In the genomic region with DNA sequence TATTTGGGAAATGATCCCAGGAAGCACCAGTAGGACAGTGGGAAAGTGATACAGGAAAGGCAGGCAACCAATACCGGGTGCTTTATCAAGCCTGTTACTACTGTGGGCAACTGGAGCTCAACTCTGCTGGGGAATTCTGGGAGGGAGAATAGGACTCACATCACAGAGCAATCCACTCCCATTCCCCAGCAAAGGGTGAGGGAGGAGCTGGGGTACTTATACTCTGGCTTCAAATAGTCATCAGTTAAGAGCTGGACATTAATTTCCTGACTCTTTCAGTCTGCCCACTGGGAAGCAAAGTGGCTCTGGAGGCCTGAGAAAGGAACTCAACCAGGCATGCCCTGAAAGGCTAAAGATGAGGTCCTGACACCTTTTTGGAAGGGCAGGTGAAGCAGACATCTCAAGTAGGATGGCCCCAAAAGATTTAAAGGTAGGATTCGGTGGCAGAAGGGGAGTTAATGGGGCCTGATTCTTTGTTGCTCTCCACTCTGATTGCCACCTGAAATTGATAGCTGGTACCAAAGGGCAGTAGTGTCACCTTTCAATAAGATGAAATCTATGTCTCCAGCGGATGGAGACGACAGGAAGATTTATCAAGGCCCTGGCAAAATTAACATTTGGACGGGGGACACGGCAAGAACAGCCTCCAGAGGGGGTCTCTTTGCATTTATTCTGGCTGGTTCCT, we compare ENCODE assay signal across 18 cellular contexts. TPM values are rescaled to one million over a fixed set of nuclear protein-coding genes. Genes with fewer than 3 reads are reported as not detected.
DNase-seq lines count a peak whose midpoint lies in the region; ATAC-seq and TF ChIP-seq lines count a peak whose summit lies in the region.
"Had no signal": no experiment of that assay in that cellular context is flagged by ENCODE, and none has a peak within 500 bp of the region (broad histone marks: within the 10 kb centered on the region; RNA-seq: fewer than 3 reads in every experiment).

No MANE protein-coding gene starts in this region.

- no peaks in the 10 kb centered on the region for H4K20me1 ChIP-seq in neural progenitor cell (ENCODE audit: low read depth)

- H2AFZ ChIP-seq in neural progenitor cell (replicated peaks): no peak overlapping the region
- H2AFZ ChIP-seq: GM23248 had no signal

- H3K27me3 Mint-ChIP-seq in glutamatergic neuron (ENCODE audit: unreplicated experiment) (peaks cover 3% of the 10 kb centered on the region), neural progenitor cell (ENCODE audit: insufficient read depth, low read depth) (peaks cover 22% of the 10 kb centered on the region), HFFc6 (ENCODE audit: insufficient read depth) (peaks cover 46% of the 10 kb centered on the region)

- no peak for ATAC-seq in GM21447 (IDR thresholded peaks at IDR 0.05; ENCODE audit: unreplicated experiment)

- DNase-seq in NCI-H2227 (lab: John Stamatoyannopoulos, UW; ENCODE audit: unreplicated experiment): peak; percentile 50
- DNase-seq in glutamatergic neuron: no peak
- no peak for DNase-seq in neural progenitor cell (ENCODE audit: low spot score)
- DNase-seq in hippocampal formation (lab: John Stamatoyannopoulos, UW): no peak
- DNase-seq in HFFc6: no peak
- DNase-seq: C1 segment of cervical spinal cord; Calu3; CD4-positive, alpha-beta memory T cell; COR-L47; DMS79 treated with DMSO at 0.1 percent for 48 hours; GF-D8; GM23248; H7; HCEC 1CT had no signal

- no peak overlapping the region for H3K4me3 Mint-ChIP-seq in glutamatergic neuron (ENCODE audit: unreplicated experiment)
- H3K4me3 Mint-ChIP-seq in neural progenitor cell: no peak overlapping the region
- H3K4me3 Mint-ChIP-seq in HFFc6: no peak overlapping the region
- H3K4me3 Mint-ChIP-seq: CD4-positive, alpha-beta memory T cell had no signal

- H3K36me3 Mint-ChIP-seq in glutamatergic neuron (ENCODE audit: unreplicated experiment): no peaks in the 10 kb centered on the region
- no peaks in the 10 kb centered on the region for H3K36me3 Mint-ChIP-seq in neural progenitor cell
- H3K36me3 Mint-ChIP-seq in HFFc6 (ENCODE audit: low read depth): no peaks in the 10 kb centered on the region
- H3K36me3 Mint-ChIP-seq: CD4-positive, alpha-beta memory T cell had no signal

- peaks cover 19% of the 10 kb centered on the region for H3K4me1 ChIP-seq in neural progenitor cell

- H3K27ac ChIP-seq in neural progenitor cell: no peak overlapping the region
- H3K27ac ChIP-seq: GM23248 had no signal

- no peaks in the 10 kb centered on the region for H3K79me2 ChIP-seq in neural progenitor cell (ENCODE audit: low read depth)

- peaks cover 12% of the 10 kb centered on the region for H3K4me1 Mint-ChIP-seq in glutamatergic neuron (ENCODE audit: low read depth, unreplicated experiment)
- H3K4me1 Mint-ChIP-seq in neural progenitor cell: peaks cover 44% of the 10 kb centered on the region
- no peaks in the 10 kb centered on the region for H3K4me1 Mint-ChIP-seq in HFFc6 (ENCODE audit: low read depth)
- H3K4me1 Mint-ChIP-seq: CD4-positive, alpha-beta memory T cell had no signal

- H3K9me3 Mint-ChIP-seq in glutamatergic neuron (ENCODE audit: unreplicated experiment) (no peaks in the 10 kb centered on the region), neural progenitor cell (no peaks in the 10 kb centered on the region), HFFc6 (no peaks in the 10 kb centered on the region)
- H3K9me3 Mint-ChIP-seq: CD4-positive, alpha-beta memory T cell had no signal

- TF ChIP-seq CTCF in glutamatergic neuron (IDR thresholded peaks at IDR 0.05; ENCODE audit: partially characterized antibody, unreplicated experiment): no peak
- no peak for TF ChIP-seq CTCF in neural progenitor cell (IDR thresholded peaks at IDR 0.05)
- TF ChIP-seq CTCF in HFFc6 (IDR thresholded peaks at IDR 0.05): no peak

- H3K9ac ChIP-seq in neural progenitor cell: no peak overlapping the region
- H3K9ac ChIP-seq: GM23248 had no signal

- peaks cover 3% of the 10 kb centered on the region for H3F3A ChIP-seq in neural progenitor cell (ENCODE audit: low read depth)

- H3K9me3 ChIP-seq in neural progenitor cell (ENCODE audit: low read depth): no peaks in the 10 kb centered on the region

- H3K4me2 ChIP-seq in neural progenitor cell: no peak overlapping the region

- H3K27ac Mint-ChIP-seq in glutamatergic neuron (ENCODE audit: unreplicated experiment) (peak overlapping the region; percentile 12), neural progenitor cell (peak overlapping the region; percentile 67), HFFc6 (no peak overlapping the region)
- H3K27ac Mint-ChIP-seq: CD4-positive, alpha-beta memory T cell had no signal

- no peaks in the 10 kb centered on the region for H3K36me3 ChIP-seq in neural progenitor cell

- no peak overlapping the region for H3K4me3 ChIP-seq in neural progenitor cell
- H3K4me3 ChIP-seq: GM23248 had no signal

- peaks cover 4% of the 10 kb centered on the region for H3K27me3 ChIP-seq in neural progenitor cell

RNA-seq across cellular contexts. Expression of gene CDH22, which starts 17.6 kb away (rescaled TPM):
- total RNA-seq in glutamatergic neuron (ENCODE audit: unreplicated experiment) (7.9 TPM), neural progenitor cell (ENCODE audit: low replicate concordance) (0.13 and 0.28 TPM in 2 replicates)
- not detected for total RNA-seq in HFFc6 (2021; fragmentation: NEBNext Ultra II Directional; extraction: Animal tissue kit (Norgen Biotek cat#: 25700))
- total RNA-seq: A172; A673; Calu3; CD4-positive, alpha-beta memory T cell; G401; GM23248 had no signal
